In genomic region chr5:118692811-118693342, GRCh38 we compare ENCODE assay signal across 14 cellular contexts.
A peak's percentile ranks its signal among the peaks of the same experiment; 100 is the strongest.
DNase-seq lines count a peak whose midpoint lies in the region; TF ChIP-seq lines count a peak whose summit lies in the region.
"Had no signal": no experiment of that assay in that cellular context is flagged by ENCODE, and none has a peak within 500 bp of the region (broad histone marks: within the 10 kb centered on the region; RNA-seq: fewer than 3 reads in every experiment).

No MANE protein-coding gene starts in this region.

- H3K4me1 Mint-ChIP-seq in chondrocyte (ENCODE audit: low read depth): peaks cover 2% of the 10 kb centered on the region
- H3K4me1 Mint-ChIP-seq in neural progenitor cell: peaks cover 9% of the 10 kb centered on the region
- H3K4me1 Mint-ChIP-seq in Calu3 (ENCODE audit: low read depth, unreplicated experiment): no peaks in the 10 kb centered on the region
- H3K4me1 Mint-ChIP-seq: activated CD4-positive, alpha-beta T cell treated with anti-CD3 and anti-CD28 coated beads, Interleukin-2, amount 10 ng/mL, durations not matched to agents 7 days and 5 days had no signal

- no peaks in the 10 kb centered on the region for H3K79me2 ChIP-seq in neural progenitor cell (ENCODE audit: low read depth)
- H3K79me2 ChIP-seq: parathyroid adenoma had no signal

- H3K36me3 Mint-ChIP-seq in chondrocyte (ENCODE audit: low read depth) (no peaks in the 10 kb centered on the region), neural progenitor cell (no peaks in the 10 kb centered on the region), Calu3 (ENCODE audit: insufficient read depth, unreplicated experiment) (no peaks in the 10 kb centered on the region)

- H3K4me1 ChIP-seq in neural progenitor cell: peaks cover 9% of the 10 kb centered on the region
- H3K4me1 ChIP-seq: parathyroid adenoma had no signal

- H3K9ac ChIP-seq in neural progenitor cell: no peak overlapping the region
- H3K9ac ChIP-seq: parathyroid adenoma had no signal

- H3K36me3 ChIP-seq in neural progenitor cell: no peaks in the 10 kb centered on the region

- peak overlapping the region; percentile 45 for H3K4me2 ChIP-seq in neural progenitor cell
- H3K4me2 ChIP-seq: PC-9 had no signal

- H3K4me3 Mint-ChIP-seq in chondrocyte (ENCODE audit: unreplicated experiment) (no peak overlapping the region), neural progenitor cell (no peak overlapping the region), Calu3 (ENCODE audit: low read depth, unreplicated experiment) (no peak overlapping the region)
- H3K4me3 Mint-ChIP-seq: activated CD4-positive, alpha-beta T cell treated with anti-CD3 and anti-CD28 coated beads, Interleukin-2, amount 10 ng/mL, durations not matched to agents 7 days and 5 days had no signal

- DNase-seq in GM12865 (ENCODE audit: low read depth) (peak; percentile 81), NCI-H1105 treated with DMSO at 0.1 percent for 48 hours (lab: John Stamatoyannopoulos, UW) (peak; percentile 55), chondrocyte (ENCODE audit: low spot score) (no peak), neural progenitor cell (ENCODE audit: low spot score) (peak; percentile 57), HuH-7 (ENCODE audit: low spot score) (no peak), Calu3 (no peak), T-helper 1 cell (no peak)
- DNase-seq in stimulated activated CD4-positive, alpha-beta T cell treated with anti-CD3 and anti-CD28 coated beads, Interleukin-2, amount 100 ng/mL, for 24 hours: no peak
- DNase-seq: activated CD4-positive, alpha-beta T cell treated with anti-CD3 and anti-CD28 coated beads, Interleukin-2, amount 10 ng/mL, durations not matched to agents 7 days and 5 days; activated T-cell treated with anti-CD3 and anti-CD28 coated beads, Interleukin-2, amount 50 U/mL, for 48 hours; NCI-H1930; PC-9; T-helper 2 cell had no signal

- no peaks in the 10 kb centered on the region for H4K20me1 ChIP-seq in neural progenitor cell (ENCODE audit: low read depth)

- H3K4me3 ChIP-seq in GM12865 (ENCODE audit: low read depth, low read length) (no peak overlapping the region), neural progenitor cell (no peak overlapping the region)
- H3K4me3 ChIP-seq: PC-9 had no signal

- no peak overlapping the region for H3K27ac ChIP-seq in neural progenitor cell
- H3K27ac ChIP-seq: parathyroid adenoma, PC-9 had no signal

- H3K9me3 Mint-ChIP-seq in chondrocyte (ENCODE audit: low read depth): no peaks in the 10 kb centered on the region
- H3K9me3 Mint-ChIP-seq in neural progenitor cell: no peaks in the 10 kb centered on the region
- peaks cover 7% of the 10 kb centered on the region for H3K9me3 Mint-ChIP-seq in Calu3 (ENCODE audit: low read depth, unreplicated experiment)
- H3K9me3 Mint-ChIP-seq: activated CD4-positive, alpha-beta T cell treated with anti-CD3 and anti-CD28 coated beads, Interleukin-2, amount 10 ng/mL, durations not matched to agents 7 days and 5 days had no signal

- H2AFZ ChIP-seq in neural progenitor cell (replicated peaks): no peak overlapping the region
- H2AFZ ChIP-seq: parathyroid adenoma, PC-9 had no signal

- no TSS peak for BruUV-seq in Calu3 (replicated peaks; lab: Mats Ljungman, UMichigan)

- H3F3A ChIP-seq in neural progenitor cell (ENCODE audit: low read depth): no peaks in the 10 kb centered on the region

- TF ChIP-seq CTCF in GM12865 (IDR thresholded peaks at IDR 0.05; ENCODE audit: insufficient read depth, low read depth, low read length, missing control alignments): no peak
- TF ChIP-seq CTCF in chondrocyte (IDR thresholded peaks at IDR 0.05): peak; percentile 34
- peak; percentile 48 for TF ChIP-seq CTCF in neural progenitor cell (IDR thresholded peaks at IDR 0.05)
- TF ChIP-seq CTCF in Calu3 (IDR thresholded peaks at IDR 0.05; ENCODE audit: unreplicated experiment): no peak

- no peak overlapping the region for H3K27ac Mint-ChIP-seq in chondrocyte (ENCODE audit: unreplicated experiment)
- H3K27ac Mint-ChIP-seq in neural progenitor cell: no peak overlapping the region
- H3K27ac Mint-ChIP-seq in Calu3 (ENCODE audit: unreplicated experiment): no peak overlapping the region
- H3K27ac Mint-ChIP-seq: activated CD4-positive, alpha-beta T cell treated with anti-CD3 and anti-CD28 coated beads, Interleukin-2, amount 10 ng/mL, durations not matched to agents 7 days and 5 days had no signal

- no peaks in the 10 kb centered on the region for H3K9me3 ChIP-seq in neural progenitor cell (ENCODE audit: low read depth)

- intact Hi-C loops in Calu3 (cut with micrococcal nuclease; ENCODE audit: unreplicated experiment): no loop called here

- CTCF ChIA-PET in Calu3 (lab: Charles Lee): no interaction called here

- H3K27me3 Mint-ChIP-seq in chondrocyte (ENCODE audit: low read depth) (no peaks in the 10 kb centered on the region), neural progenitor cell (ENCODE audit: insufficient read depth, low read depth) (no peaks in the 10 kb centered on the region), Calu3 (ENCODE audit: unreplicated experiment) (no peaks in the 10 kb centered on the region)
- H3K27me3 Mint-ChIP-seq: activated CD4-positive, alpha-beta T cell treated with anti-CD3 and anti-CD28 coated beads, Interleukin-2, amount 10 ng/mL, durations not matched to agents 7 days and 5 days had no signal

- H3K27me3 ChIP-seq in neural progenitor cell: no peaks in the 10 kb centered on the region

Comparison
In these comparisons a context has a peak if more than half of its experiments do, and no peak if none do; other contexts are left out.
1. DNase-seq: peak in GM12865 (single experiment), NCI-H1105 treated with DMSO at 0.1 percent for 48 hours (single experiment) and neural progenitor cell (single experiment); none in chondrocyte (single experiment), HuH-7 (single experiment), Calu3 (single experiment), T-helper 1 cell (0 of 5) and stimulated activated CD4-positive, alpha-beta T cell treated with anti-CD3 and anti-CD28 coated beads, Interleukin-2, amount 100 ng/mL, for 24 hours (0 of 2).
2. CTCF ChIP-seq: peak in chondrocyte (single experiment) and neural progenitor cell (single experiment); none in GM12865 (single experiment) and Calu3 (single experiment).